8 cellular contexts compared by ENCODE assay signal in the genomic region with DNA sequence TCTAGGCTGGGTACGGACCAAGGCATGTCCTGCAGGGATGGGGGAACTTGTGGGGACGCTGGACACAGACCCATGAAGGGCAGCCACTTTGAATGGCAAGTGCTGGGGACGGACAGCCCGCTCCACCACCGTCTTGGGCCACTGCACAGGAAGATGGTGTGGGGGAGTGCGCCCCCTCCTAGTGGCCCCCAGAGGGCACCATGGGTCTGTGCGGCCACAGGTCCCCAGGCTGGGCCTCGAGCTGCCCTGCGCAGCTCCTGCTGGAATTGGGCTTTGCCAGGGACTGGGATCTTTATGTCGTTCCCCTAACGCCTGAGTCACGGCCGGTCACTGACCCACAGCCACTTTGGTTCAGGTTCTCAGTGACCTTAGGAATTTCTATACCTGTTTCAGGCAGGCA. TPM values are rescaled to one million over a fixed set of nuclear protein-coding genes. Genes with fewer than 3 reads are reported as not detected.
A peak's percentile ranks its signal among the peaks of the same experiment; 100 is the strongest.
DNase-seq lines count a peak whose midpoint lies in the region; ATAC-seq, FAIRE-seq and TF ChIP-seq lines count a peak whose summit lies in the region.

No MANE protein-coding gene starts in this region.

- TF ChIP-seq CTCF in AG10803 (conservative IDR thresholded peaks at IDR 0.05; ENCODE audit: low read length) (peak; percentile 41), body of pancreas (IDR thresholded peaks at IDR 0.05) (peak in 3 of 7 experiments; percentile 7 to 24 (median 23)), HepG2 (CRISPR knock-in tag; IDR thresholded peaks at IDR 0.05) (peak; percentile 63)

- peak; percentile 64; the same call in 1 of the 2 replicates for TF ChIP-seq RAD21 in HepG2 (CRISPR knock-in tag; IDR thresholded peaks at IDR 0.05)

- H3K27me3 ChIP-seq in H7 (ENCODE audit: control insufficient read depth, insufficient read depth, low read length) (no peaks in the 10 kb centered on the region), body of pancreas (no peaks in the 10 kb centered on the region), HepG2 (ENCODE audit: control insufficient read depth in 1 of 2, insufficient read depth in 2 of 2, low read length in 2 of 2) (no peaks in the 10 kb centered on the region)

- intact Hi-C loops in body of pancreas (cut with DNase I), result no loop called here
- intact Hi-C loops in HepG2 (cut with micrococcal nuclease; ENCODE audit: unreplicated experiment), result no loop called here

- no peak overlapping the region for H3K4me2 ChIP-seq in HepG2 (ENCODE audit: low read depth, low read length)

- no peaks in the 10 kb centered on the region for H3K79me2 ChIP-seq in HepG2 (ENCODE audit: insufficient read depth, low read length)

- TF ChIP-seq EP300 in HepG2 (IDR thresholded peaks at IDR 0.05; ENCODE audit: low read depth in 2 of 2, low read length in 2 of 2) (no peak), HepG2 (CRISPR knock-in tag; IDR thresholded peaks at IDR 0.05; ENCODE audit: borderline replicate concordance) (no peak)

- FAIRE-seq in HepG2 (lab: Jason Lieb, UNC), result no peak

- no peak overlapping the region for H3K27ac ChIP-seq in body of pancreas
- no peak overlapping the region for H3K27ac ChIP-seq in HepG2 (ENCODE audit: extremely low read length, insufficient read depth, low read length)

- no peak overlapping the region for H2AFZ ChIP-seq in HepG2 (ENCODE audit: low read length)

- H3K4me3 ChIP-seq in AG10803 (ENCODE audit: low read length) (no peak overlapping the region), H7 (ENCODE audit: insufficient read depth, low read depth, low read length) (no peak overlapping the region), body of pancreas (no peak overlapping the region), HepG2 (replicated peaks in 1 of 3; ENCODE audit: insufficient read depth in 1 of 3, low read depth in 2 of 3, low read length in 3 of 3) (no peak overlapping the region)

- DNase-seq in AG10803 (ENCODE audit: low read depth), result peak; percentile 18
- DNase-seq in H7, result peak; percentile 91
- DNase-seq in body of pancreas, result no peak
- DNase-seq in HepG2 (ENCODE audit: low spot score), result no peak
- DNase-seq in SIG-M5 treated with dmso at 0.1 percent for 504 hours (lab: John Stamatoyannopoulos, UW; ENCODE audit: unreplicated experiment), result no peak
- DNase-seq in HuH-7.5 (ENCODE audit: low spot score), result no peak
- no peak for DNase-seq in NCI-H1417 treated with DMSO at 0.1 percent for 48 hours (lab: John Stamatoyannopoulos, UW)
- DNase-seq in EL, result no peak

- ATAC-seq in body of pancreas, result peak; percentile 21
- ATAC-seq in HepG2, result peak; percentile 69

- H3K4me1 ChIP-seq in body of pancreas (no peaks in the 10 kb centered on the region), HepG2 (ENCODE audit: insufficient read depth, low read length) (no peaks in the 10 kb centered on the region)

- POLR2A ChIA-PET in HepG2 (lab: Yijun Ruan, JAX), result interaction anchor here (1.0 kb wide), 1 partner anchor 208 kb away, joined by 4 read pairs; a partner anchor contains a TSS

- BruUV-seq in HepG2 (replicated peaks; lab: Mats Ljungman, UMichigan), result no TSS peak

- no peaks in the 10 kb centered on the region for H3K9me3 ChIP-seq in body of pancreas
- no peaks in the 10 kb centered on the region for H3K9me3 ChIP-seq in HepG2 (ENCODE audit: low read length)

- WGBS in body of pancreas, 2 donors, result 85 to 95% methylated on average over 3 to 13 of the region's 13 CpGs
- WGBS in HepG2 (ENCODE audit: low lambda C conversion rate), result 92% methylated on average over 7 of the region's 13 CpGs

- CTCF ChIA-PET in HepG2 (lab: Yijun Ruan, JAX; ENCODE audit: low intra/inter-chr PET ratio, low total read pairs), result interaction anchor here (3.3 kb wide), 1 partner anchor 209 kb away, joined by 21 read pairs; no protein-coding TSS in a partner anchor

- no peak overlapping the region for H3K9ac ChIP-seq in HepG2 (ENCODE audit: insufficient read depth, low read depth, low read length)

- H3K36me3 ChIP-seq in H7 (replicated peaks; ENCODE audit: control insufficient read depth, insufficient read depth, low read length) (peaks cover 31% of the 10 kb centered on the region), body of pancreas (replicated peaks in 1 of 2; ENCODE audit: insufficient read depth in 1 of 2, low read depth in 2 of 2) (peaks cover 7 to 26% of the 10 kb centered on the region in 2 donors), HepG2 (replicated peaks in 1 of 2; ENCODE audit: control insufficient read depth in 1 of 2, insufficient read depth in 2 of 2, low read length in 2 of 2) (peaks cover 34 to 72% of the 10 kb centered on the region in 2 experiments)

- TF ChIP-seq POLR2A in body of pancreas (IDR thresholded peaks at IDR 0.05) (no peak), HepG2 (IDR thresholded peaks at IDR 0.05; ENCODE audit: insufficient read depth in 1 of 2, low read depth in 2 of 2, low read length in 2 of 2) (no peak)

- H4K20me1 ChIP-seq in HepG2 (ENCODE audit: insufficient read depth, low read length), result no peaks in the 10 kb centered on the region

- in situ Hi-C loops in HepG2 (cut with HindIII; ENCODE audit: extremely low pct_ligation_motif_present, low pct_unique_long_range_greater_than_20kb), result loop anchor here (25.0 kb wide), 1 partner anchor 763 kb away; a partner anchor contains a TSS

TF ChIP-seq in HepG2, 621 proteins besides CTCF, POLR2A, EP300 and RAD21:
- TF ChIP-seq KMT2B (CRISPR knock-in tag; IDR thresholded peaks at IDR 0.05) (no peak), AGO2 (optimal IDR thresholded peaks at IDR 0.05; ENCODE audit: low read depth, low read length) (peak; percentile 67), JDP2 (CRISPR knock-in tag; IDR thresholded peaks at IDR 0.05; ENCODE audit: borderline replicate concordance) (no peak), STAG1 (CRISPR knock-in tag; IDR thresholded peaks at IDR 0.05) (peak; percentile 73)
- TF ChIP-seq, protein P1, sequence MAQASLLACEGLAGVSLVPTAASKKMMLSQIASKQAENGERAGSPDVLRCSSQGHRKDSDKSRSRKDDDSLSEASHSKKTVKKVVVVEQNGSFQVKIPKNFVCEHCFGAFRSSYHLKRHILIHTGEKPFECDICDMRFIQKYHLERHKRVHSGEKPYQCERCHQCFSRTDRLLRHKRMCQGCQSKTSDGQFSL (CRISPR knock-in tag; IDR thresholded peaks at IDR 0.05), result 0 out of 2 replicates have a peak, but pooled peaks have one; percentile 29

RNA-seq across cellular contexts. Expression of a gene that starts 44.4 kb away (rescaled TPM):
- total RNA-seq in H7 (2014; rRNA removed; shearing (Covaris generic)), result 50.2 and 55.5 TPM in 2 replicates
- total RNA-seq in body of pancreas, result 10 to 100 TPM; 22.6 to 38.2 TPM
- 51.9 and 68.5 TPM in 2 replicates for total RNA-seq in HepG2 (2016; rRNA removed; fragmentation: Illumina TruSeq; extraction: Trizol)
- total RNA-seq in HepG2 (2016; cell fraction: cytosol; rRNA removed; fragmentation: Illumina TruSeq; extraction: Trizol; ENCODE audit: low read depth), result 11.7 and 14.5 TPM in 2 replicates
- total RNA-seq in HepG2 (2016; cell fraction: insoluble cytoplasmic fraction; rRNA removed; fragmentation: Illumina TruSeq; extraction: Trizol), result 51.3 and 65.0 TPM in 2 replicates
- total RNA-seq in HepG2 (2016; cell fraction: membrane; rRNA removed; fragmentation: Illumina TruSeq; extraction: Trizol), result 23.4 and 24.4 TPM in 2 replicates
- total RNA-seq in HepG2 (2016; cell fraction: nucleus; rRNA removed; fragmentation: Illumina TruSeq; extraction: Trizol), result 52.2 and 52.3 TPM in 2 replicates
- 33.9 TPM in 2 replicates for polyA plus RNA-seq in HepG2 (2011; rRNA removed)
- 22.9 and 27.5 TPM in 2 replicates for polyA plus RNA-seq in HepG2 (2011; cell fraction: cytosol; rRNA removed)
- 49.7 and 54.1 TPM in 2 replicates for polyA plus RNA-seq in HepG2 (2011; cell fraction: nucleus; rRNA removed)
- 26.7 and 33.0 TPM in 2 replicates for polyA plus RNA-seq in HepG2 (2012)
- polyA plus RNA-seq in HepG2 (2016; cell fraction: cytosol; fragmentation: Illumina TruSeq; extraction: Trizol; ENCODE audit: low read depth), result 5.2 and 5.6 TPM in 2 replicates
- polyA plus RNA-seq in HepG2 (2016; cell fraction: insoluble cytoplasmic fraction; fragmentation: Illumina TruSeq; extraction: Trizol; ENCODE audit: low read depth), result 56.8 and 61.8 TPM in 2 replicates
- 12.1 and 13.5 TPM in 2 replicates for polyA plus RNA-seq in HepG2 (2016; cell fraction: membrane; fragmentation: Illumina TruSeq; extraction: Trizol; ENCODE audit: low read depth)
- 73.3 and 79.4 TPM in 2 replicates for polyA plus RNA-seq in HepG2 (2016; cell fraction: nucleus; fragmentation: Illumina TruSeq; extraction: Trizol; ENCODE audit: insufficient read depth, low read depth)
- polyA minus RNA-seq in HepG2 (2011; rRNA and poly(A)+ RNA removed; ENCODE audit: low replicate concordance), result 94.6 and 150 TPM in 2 replicates
- polyA minus RNA-seq in HepG2 (2011; cell fraction: cytosol; rRNA and poly(A)+ RNA removed), result 36.1 and 49.2 TPM in 2 replicates
- 60.5 and 63.5 TPM in 2 replicates for polyA minus RNA-seq in HepG2 (2011; cell fraction: nucleus; rRNA and poly(A)+ RNA removed)

Comparison
In these comparisons a context has a peak if more than half of its experiments do, and no peak if none do; other contexts are left out.
1. DNase-seq: peak in AG10803 (single experiment) and H7 (single experiment); none in body of pancreas (0 of 4), HepG2 (single experiment), SIG-M5 treated with dmso at 0.1 percent for 504 hours (single experiment), HuH-7.5 (single experiment), NCI-H1417 treated with DMSO at 0.1 percent for 48 hours (single experiment) and EL (single experiment).